1 cellular context compared by ENCODE assay signal in the genomic region with DNA sequence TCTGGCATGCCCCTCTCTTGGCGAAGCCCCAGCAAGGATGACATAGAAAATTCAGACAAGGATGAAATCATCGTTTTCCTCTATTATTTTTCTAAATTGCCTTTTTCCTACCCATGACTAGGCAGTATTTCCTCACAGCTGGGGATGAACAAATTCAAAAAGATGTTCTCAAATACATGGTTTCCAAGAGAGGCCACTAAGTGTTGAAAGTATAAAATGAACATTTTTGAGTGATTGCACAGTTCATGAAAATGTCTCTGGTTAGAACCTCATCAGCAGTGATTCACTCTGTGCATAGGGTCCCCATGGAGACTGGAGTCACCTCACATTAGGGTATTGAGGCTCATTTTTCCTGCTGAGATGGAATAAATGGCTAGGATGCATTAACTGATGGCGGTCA.
TF ChIP-seq lines count a peak whose summit lies in the region.

No MANE protein-coding gene starts in this region.

TF ChIP-seq in SK-N-SH treated with all-trans-retinoic acid at 6 μM for 48 hours, 23 proteins besides CTCF, POLR2A, EP300 and RAD21 (continued from another document):
- TF ChIP-seq, protein P1, sequence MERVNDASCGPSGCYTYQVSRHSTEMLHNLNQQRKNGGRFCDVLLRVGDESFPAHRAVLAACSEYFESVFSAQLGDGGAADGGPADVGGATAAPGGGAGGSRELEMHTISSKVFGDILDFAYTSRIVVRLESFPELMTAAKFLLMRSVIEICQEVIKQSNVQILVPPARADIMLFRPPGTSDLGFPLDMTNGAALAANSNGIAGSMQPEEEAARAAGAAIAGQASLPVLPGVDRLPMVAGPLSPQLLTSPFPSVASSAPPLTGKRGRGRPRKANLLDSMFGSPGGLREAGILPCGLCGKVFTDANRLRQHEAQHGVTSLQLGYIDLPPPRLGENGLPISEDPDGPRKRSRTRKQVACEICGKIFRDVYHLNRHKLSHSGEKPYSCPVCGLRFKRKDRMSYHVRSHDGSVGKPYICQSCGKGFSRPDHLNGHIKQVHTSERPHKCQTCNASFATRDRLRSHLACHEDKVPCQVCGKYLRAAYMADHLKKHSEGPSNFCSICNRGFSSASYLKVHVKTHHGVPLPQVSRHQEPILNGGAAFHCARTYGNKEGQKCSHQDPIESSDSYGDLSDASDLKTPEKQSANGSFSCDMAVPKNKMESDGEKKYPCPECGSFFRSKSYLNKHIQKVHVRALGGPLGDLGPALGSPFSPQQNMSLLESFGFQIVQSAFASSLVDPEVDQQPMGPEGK (CRISPR knock-in tag; IDR thresholded peaks at IDR 0.05; ENCODE audit: borderline replicate concordance): no peak
- TF ChIP-seq ZFP30 (CRISPR knock-in tag; IDR thresholded peaks at IDR 0.05) (no peak), ZNF8 (CRISPR knock-in tag; IDR thresholded peaks at IDR 0.05) (no peak)
- TF ChIP-seq, protein P2, sequence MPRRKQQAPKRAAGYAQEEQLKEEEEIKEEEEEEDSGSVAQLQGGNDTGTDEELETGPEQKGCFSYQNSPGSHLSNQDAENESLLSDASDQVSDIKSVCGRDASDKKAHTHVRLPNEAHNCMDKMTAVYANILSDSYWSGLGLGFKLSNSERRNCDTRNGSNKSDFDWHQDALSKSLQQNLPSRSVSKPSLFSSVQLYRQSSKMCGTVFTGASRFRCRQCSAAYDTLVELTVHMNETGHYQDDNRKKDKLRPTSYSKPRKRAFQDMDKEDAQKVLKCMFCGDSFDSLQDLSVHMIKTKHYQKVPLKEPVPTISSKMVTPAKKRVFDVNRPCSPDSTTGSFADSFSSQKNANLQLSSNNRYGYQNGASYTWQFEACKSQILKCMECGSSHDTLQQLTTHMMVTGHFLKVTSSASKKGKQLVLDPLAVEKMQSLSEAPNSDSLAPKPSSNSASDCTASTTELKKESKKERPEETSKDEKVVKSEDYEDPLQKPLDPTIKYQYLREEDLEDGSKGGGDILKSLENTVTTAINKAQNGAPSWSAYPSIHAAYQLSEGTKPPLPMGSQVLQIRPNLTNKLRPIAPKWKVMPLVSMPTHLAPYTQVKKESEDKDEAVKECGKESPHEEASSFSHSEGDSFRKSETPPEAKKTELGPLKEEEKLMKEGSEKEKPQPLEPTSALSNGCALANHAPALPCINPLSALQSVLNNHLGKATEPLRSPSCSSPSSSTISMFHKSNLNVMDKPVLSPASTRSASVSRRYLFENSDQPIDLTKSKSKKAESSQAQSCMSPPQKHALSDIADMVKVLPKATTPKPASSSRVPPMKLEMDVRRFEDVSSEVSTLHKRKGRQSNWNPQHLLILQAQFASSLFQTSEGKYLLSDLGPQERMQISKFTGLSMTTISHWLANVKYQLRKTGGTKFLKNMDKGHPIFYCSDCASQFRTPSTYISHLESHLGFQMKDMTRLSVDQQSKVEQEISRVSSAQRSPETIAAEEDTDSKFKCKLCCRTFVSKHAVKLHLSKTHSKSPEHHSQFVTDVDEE (CRISPR knock-in tag; IDR thresholded peaks at IDR 0.05): no peak
TF ChIP-seq in SK-N-SH treated with all-trans-retinoic acid at 6 μM for 48 hours: peak in this region for 0.
